8 cellular contexts compared by ENCODE assay signal in the genomic region with DNA sequence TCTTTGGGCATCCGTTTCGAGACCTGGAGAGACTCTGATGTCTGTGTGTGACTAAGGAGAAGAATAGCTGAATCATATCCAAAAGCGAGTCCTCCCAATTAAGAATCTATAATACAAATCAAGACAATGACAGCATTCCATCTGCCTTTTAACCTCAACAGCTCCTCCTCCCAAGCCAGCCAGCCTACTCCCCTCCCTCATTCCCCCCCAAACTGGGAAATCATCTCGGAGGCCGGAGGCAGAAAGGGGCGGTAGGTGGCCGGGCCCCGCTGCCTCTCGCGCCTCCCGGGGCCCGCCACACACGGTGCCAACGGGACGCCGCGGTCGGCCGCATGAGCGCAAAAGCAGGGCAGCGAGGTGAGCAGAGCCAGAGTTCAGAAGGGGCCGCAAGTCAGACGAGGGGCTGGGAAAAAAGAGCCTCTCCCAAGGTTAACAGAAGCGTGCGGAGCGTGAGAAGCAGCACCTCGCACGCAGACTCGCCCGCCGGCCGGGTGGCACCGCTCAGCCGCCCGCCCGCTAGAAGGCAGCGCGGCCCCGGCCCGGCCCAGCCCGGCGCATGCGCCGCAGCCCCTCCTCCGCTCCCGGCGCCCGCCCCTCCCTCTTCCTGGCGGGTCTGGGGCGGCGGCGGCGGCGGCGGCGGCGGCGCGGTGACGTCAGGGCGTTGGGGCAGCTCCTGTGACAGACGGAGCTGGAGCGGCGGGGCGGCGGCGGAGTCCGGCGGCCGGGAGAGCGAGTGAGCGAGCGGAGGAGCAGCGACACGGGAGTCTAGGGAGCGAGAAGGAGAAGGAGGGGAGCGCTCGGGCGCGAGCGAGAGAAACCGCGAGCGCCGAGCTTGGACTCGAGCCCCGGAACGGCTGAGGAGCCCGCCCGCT. TPM values are rescaled to one million over a fixed set of nuclear protein-coding genes. Genes with fewer than 3 reads are reported as not detected.
DNase-seq lines count a peak whose midpoint lies in the region; FAIRE-seq and TF ChIP-seq lines count a peak whose summit lies in the region.

A gene (plus strand): TSS at position 681 of the 872 bp plus-strand sequence. CDS start 44,635 bp downstream, outside the sequence.

- H3K9me2 ChIP-seq in Loucy (replicated peaks; ENCODE audit: low read depth, low read length) = no peaks in the 10 kb centered on the region

- H3K9me3 ChIP-seq in Loucy (ENCODE audit: insufficient read depth, low read depth, low read length) = no peaks in the 10 kb centered on the region
- no peaks in the 10 kb centered on the region for H3K9me3 ChIP-seq in SJSA1 (replicated peaks)
- H3K9me3 ChIP-seq in neuronal stem cell (replicated peaks in 1 of 2; ENCODE audit: control insufficient read depth in 2 of 2, insufficient read depth in 1 of 2, low read depth in 1 of 2, low read length in 2 of 2) = no peaks in the 10 kb centered on the region

- H3K79me2 ChIP-seq in Loucy (ENCODE audit: insufficient read depth, low read length) = peaks cover 44% of the 10 kb centered on the region

- no peak within 1 kb of the TSS for H4K91ac ChIP-seq in neuronal stem cell (ENCODE audit: low read depth, low read length, poor library complexity)

- H3K4me1 ChIP-seq in Loucy (ENCODE audit: insufficient read depth, low read length, poor library complexity, severe bottlenecking) (peaks cover 28% of the 10 kb centered on the region), SJSA1 (replicated peaks) (peaks cover 19% of the 10 kb centered on the region), neuronal stem cell (ENCODE audit: control insufficient read depth in 2 of 2, insufficient read depth in 1 of 2, low read depth in 1 of 2, low read length in 2 of 2) (peaks cover 1 to 2% of the 10 kb centered on the region in 2 donors)

- TF ChIP-seq CTCF in Loucy (conservative IDR thresholded peaks at IDR 0.05; ENCODE audit: low read length) (0 out of 2 replicates have a peak, but pooled peaks have one; percentile 11), subcutaneous adipose tissue (IDR thresholded peaks at IDR 0.05; ENCODE audit: low read depth) (no peak)

- no CpG with 5 or more reads among the region's 90 CpGs for WGBS in neuronal stem cell (ENCODE audit: extremely low coverage in 2 of 2, insufficient read length in 2 of 2, insufficient replicate concordance in 1 of 2), 2 donors

- peak within 1 kb of the TSS; percentile 86 for H2AFZ ChIP-seq in Loucy (ENCODE audit: low read length)
- H2AFZ ChIP-seq in neuronal stem cell (ENCODE audit: low read length) = peak within 1 kb of the TSS; percentile 99

- peak within 1 kb of the TSS; percentile 97 for H3K27ac ChIP-seq in SJSA1
- H3K27ac ChIP-seq in neuronal stem cell (replicated peaks; ENCODE audit: low read length) = peak within 1 kb of the TSS; percentile 100

- H3K23ac ChIP-seq in neuronal stem cell (ENCODE audit: low read depth, low read length, poor library complexity) = peak within 1 kb of the TSS; percentile 98

- FAIRE-seq in H54 (lab: Jason Lieb, UNC) = peak; percentile 80

- peak within 1 kb of the TSS; percentile 99 for H2AK5ac ChIP-seq in neuronal stem cell (ENCODE audit: low read depth, low read length)

- peaks cover 4% of the 10 kb centered on the region for H3K79me1 ChIP-seq in neuronal stem cell (ENCODE audit: low read depth, low read length)

- H3K4me3 ChIP-seq in Loucy (ENCODE audit: low read length, poor library complexity, severe bottlenecking) = peak within 1 kb of the TSS; percentile 98
- peak within 1 kb of the TSS; percentile 87 for H3K4me3 ChIP-seq in SJSA1
- H3K4me3 ChIP-seq in neuronal stem cell (ENCODE audit: low read length in 2 of 2) = peak within 1 kb of the TSS; percentile 60 to 99

- peak within 1 kb of the TSS; percentile 96 for H2BK15ac ChIP-seq in neuronal stem cell (ENCODE audit: low read length)

- TF ChIP-seq POLR2A in H54 (IDR thresholded peaks at IDR 0.05; ENCODE audit: low read depth, low read length) = peak; percentile 88

- peak within 1 kb of the TSS; percentile 100 for H3K18ac ChIP-seq in neuronal stem cell (ENCODE audit: low read length)

- H4K20me1 ChIP-seq in Loucy (ENCODE audit: insufficient read depth, low read length, poor library complexity, severe bottlenecking) = peaks cover 42% of the 10 kb centered on the region

- H3K36me3 ChIP-seq in Loucy (ENCODE audit: insufficient read depth, low read length) (no peaks in the 10 kb centered on the region), SJSA1 (peaks cover 11% of the 10 kb centered on the region), neuronal stem cell (replicated peaks in 1 of 2; ENCODE audit: control insufficient read depth in 2 of 2, insufficient read depth in 2 of 2, low read length in 2 of 2) (peaks cover 0 to 5% of the 10 kb centered on the region in 2 donors)

- H2BK12ac ChIP-seq in neuronal stem cell (ENCODE audit: low read length) = peak within 1 kb of the TSS; percentile 22

- no peaks in the 10 kb centered on the region for H3F3A ChIP-seq in Loucy (ENCODE audit: low read depth)

- H3K4ac ChIP-seq in neuronal stem cell (ENCODE audit: low read length) = peak within 1 kb of the TSS; percentile 97

- H3K4me2 ChIP-seq in Loucy (ENCODE audit: low read depth, low read length, poor library complexity, severe bottlenecking) (peak within 1 kb of the TSS; percentile 99), neuronal stem cell (ENCODE audit: insufficient read depth, low read length, poor library complexity, severe bottlenecking) (peak within 1 kb of the TSS; percentile 73)

- no peak within 1 kb of the TSS for H4K8ac ChIP-seq in neuronal stem cell (ENCODE audit: low read depth, low read length)

- H2BK5ac ChIP-seq in neuronal stem cell (ENCODE audit: low read length) = peak within 1 kb of the TSS; percentile 98

- DNase-seq in ELR (ENCODE audit: low read depth) (peak; percentile 90), H54 (ENCODE audit: insufficient read length, low spot score) (peak; percentile 85), SJSA1 (ENCODE audit: low read depth in 1 of 2, low spot score in 2 of 2) (peak; percentile 93 to 95), foreskin melanocyte (peak; percentile 72), neuronal stem cell (ENCODE audit: low spot score) (peak; percentile 94)
- peak; percentile 82 to 96 (median 88) for DNase-seq in activated naive CD4-positive, alpha-beta T cell (lab: John Stamatoyannopoulos, UW)

- peak within 1 kb of the TSS; percentile 96 for H2BK120ac ChIP-seq in neuronal stem cell (ENCODE audit: low read depth, low read length)

- H3K27me3 ChIP-seq in Loucy (ENCODE audit: insufficient read depth, low read length, poor library complexity, severe bottlenecking) (peaks cover 7% of the 10 kb centered on the region), SJSA1 (replicated peaks) (no peaks in the 10 kb centered on the region), neuronal stem cell (ENCODE audit: control insufficient read depth in 3 of 3, insufficient read depth in 3 of 3, low read depth in 1 of 3, low read length in 3 of 3) (no peaks in the 10 kb centered on the region)

- peak within 1 kb of the TSS; percentile 95 for H3K9ac ChIP-seq in Loucy (ENCODE audit: low read depth, low read length, poor library complexity, severe bottlenecking)
- peak within 1 kb of the TSS; percentile 98 for H3K9ac ChIP-seq in neuronal stem cell (ENCODE audit: low read depth, low read length, poor library complexity)

- peak within 1 kb of the TSS; percentile 99 for H3K14ac ChIP-seq in neuronal stem cell (ENCODE audit: low read length)

RNA-seq across cellular contexts. Expression of the gene that starts here (rescaled TPM):
- total RNA-seq in SJSA1 (2014; rRNA removed; shearing (Covaris generic)) = 56.1 and 87.2 TPM in 2 replicates
- polyA plus RNA-seq in neuronal stem cell (2013, experiment 1 of 2) = 73.5 TPM
- polyA plus RNA-seq in neuronal stem cell (2013, experiment 2 of 2) = 72.8 TPM
- 100 to 1,000 TPM; 102 to 145 (median 138) TPM for total RNA-seq in subcutaneous adipose tissue

Comparison
In these comparisons a context has a peak if more than half of its experiments do, and no peak if none do; other contexts are left out.
1. Peak in every context shown above with its lines: DNase-seq, H3K4me3 ChIP-seq and H3K27ac ChIP-seq.